In genomic region chr5:65017636-65018035, GRCh38 we compare ENCODE assay signal across 18 cellular contexts.
DNase-seq lines count a peak whose midpoint lies in the region; ATAC-seq and TF ChIP-seq lines count a peak whose summit lies in the region.
"Had no signal": no experiment of that assay in that cellular context is flagged by ENCODE, and none has a peak within 500 bp of the region (broad histone marks: within the 10 kb centered on the region; RNA-seq: fewer than 3 reads in every experiment).

No MANE protein-coding gene starts in this region.

- no peaks in the 10 kb centered on the region for H3K36me3 ChIP-seq in CD8-positive, alpha-beta T cell (ENCODE audit: insufficient read depth, low read length)
- H3K36me3 ChIP-seq in CD8-positive, alpha-beta memory T cell (ENCODE audit: insufficient read depth, low read length) = no peaks in the 10 kb centered on the region
- H3K36me3 ChIP-seq: BLaER1, HAP-1, SJSA1 had no signal

- H3K4me1 ChIP-seq in CD8-positive, alpha-beta T cell (ENCODE audit: insufficient read depth, low read length) = peaks cover 4% of the 10 kb centered on the region
- peaks cover 6% of the 10 kb centered on the region for H3K4me1 ChIP-seq in CD8-positive, alpha-beta memory T cell (ENCODE audit: insufficient read depth, low read length)
- H3K4me1 ChIP-seq: HAP-1, SJSA1 had no signal

- CTCF ChIA-PET in CD8-positive, alpha-beta T cell (lab: Charles Lee) = no interaction called here
- CTCF ChIA-PET in CD8-positive, alpha-beta memory T cell (lab: Charles Lee) = no interaction called here

- no peak for ATAC-seq in CD8-positive, alpha-beta T cell
- ATAC-seq in GM21825 (IDR thresholded peaks at IDR 0.05; ENCODE audit: unreplicated experiment) = no peak

- H3K27me3 Mint-ChIP-seq in CD8-positive, alpha-beta T cell (ENCODE audit: low read depth) = no peaks in the 10 kb centered on the region
- no peaks in the 10 kb centered on the region for H3K27me3 Mint-ChIP-seq in HFFc6 (ENCODE audit: insufficient read depth)
- no peaks in the 10 kb centered on the region for H3K27me3 Mint-ChIP-seq in CD8-positive, alpha-beta memory T cell

- H3K4me3 Mint-ChIP-seq in CD8-positive, alpha-beta T cell = no peak overlapping the region
- H3K4me3 Mint-ChIP-seq in HFFc6 = no peak overlapping the region
- no peak overlapping the region for H3K4me3 Mint-ChIP-seq in CD8-positive, alpha-beta memory T cell

- POLR2A ChIA-PET in CD8-positive, alpha-beta T cell (lab: Charles Lee) = interaction anchor here (0.7 kb wide), 1 partner anchor 109 kb away, joined by 3 read pairs; no protein-coding TSS in a partner anchor
- POLR2A ChIA-PET in CD8-positive, alpha-beta memory T cell (lab: Charles Lee) = no interaction called here

- H3K27ac Mint-ChIP-seq in CD8-positive, alpha-beta T cell = peak overlapping the region; percentile 19
- peak overlapping the region; percentile 61 for H3K27ac Mint-ChIP-seq in HFFc6
- peak overlapping the region in 1 of 8 donors; percentile 9 for H3K27ac Mint-ChIP-seq in CD8-positive, alpha-beta memory T cell

- intact Hi-C loops in CD8-positive, alpha-beta T cell (cut with DNase I, micrococcal nuclease) = no loop called here
- intact Hi-C loops in head of caudate nucleus (cut with DNase I) = no loop called here

- no peak for TF ChIP-seq CTCF in CD8-positive, alpha-beta T cell (IDR thresholded peaks at IDR 0.05)
- no peak for TF ChIP-seq CTCF in HFFc6 (IDR thresholded peaks at IDR 0.05)
- TF ChIP-seq CTCF in choroid plexus epithelial cell (conservative IDR thresholded peaks at IDR 0.05; ENCODE audit: low read depth, low read length) = no peak

- DNase-seq in CD8-positive, alpha-beta T cell = no peak
- DNase-seq in HFFc6 (peak; percentile 41), choroid plexus epithelial cell (ENCODE audit: low read depth) (peak; percentile 83), non-pigmented ciliary epithelial cell (ENCODE audit: low read depth) (peak; percentile 23), NCI-H1048 (lab: John Stamatoyannopoulos, UW) (no peak), head of caudate nucleus (no peak)
- no peak for DNase-seq in CD8-positive, alpha-beta memory T cell
- DNase-seq: DMS79 treated with DMSO at 0.1 percent for 48 hours, KBM-7, NCI-H146, NCI-H2081, NCI-H510A, NCI-H82, PC-9 had no signal

- peaks cover 21% of the 10 kb centered on the region for H3K4me1 Mint-ChIP-seq in CD8-positive, alpha-beta T cell (ENCODE audit: low read depth)
- H3K4me1 Mint-ChIP-seq in HFFc6 (ENCODE audit: low read depth) = peaks cover 75% of the 10 kb centered on the region
- peaks cover 9 to 26% (median 24%) of the 10 kb centered on the region in 3 donors for H3K4me1 Mint-ChIP-seq in CD8-positive, alpha-beta memory T cell

- no peaks in the 10 kb centered on the region for H3K27me3 ChIP-seq in CD8-positive, alpha-beta T cell (ENCODE audit: insufficient read depth, low read length)
- H3K27me3 ChIP-seq in CD8-positive, alpha-beta memory T cell (ENCODE audit: insufficient read depth, low read length, poor library complexity, severe bottlenecking) = no peaks in the 10 kb centered on the region
- H3K27me3 ChIP-seq: BLaER1, SJSA1 had no signal

- H3K9me3 ChIP-seq in CD8-positive, alpha-beta T cell (ENCODE audit: low read length) = no peaks in the 10 kb centered on the region
- no peaks in the 10 kb centered on the region for H3K9me3 ChIP-seq in CD8-positive, alpha-beta memory T cell (ENCODE audit: low read length)
- H3K9me3 ChIP-seq: BLaER1, HAP-1, SJSA1 had no signal

- H3K27ac ChIP-seq in CD8-positive, alpha-beta T cell (ENCODE audit: low read depth, low read length) = no peak overlapping the region
- no peak overlapping the region for H3K27ac ChIP-seq in CD8-positive, alpha-beta memory T cell (ENCODE audit: low read depth, low read length)
- H3K27ac ChIP-seq: BLaER1, PC-9, SJSA1 had no signal

- H3K36me3 Mint-ChIP-seq in CD8-positive, alpha-beta T cell = peaks cover 10% of the 10 kb centered on the region
- H3K36me3 Mint-ChIP-seq in HFFc6 (ENCODE audit: low read depth) = no peaks in the 10 kb centered on the region
- peaks cover 0 to 7% (median 0%) of the 10 kb centered on the region in 3 donors for H3K36me3 Mint-ChIP-seq in CD8-positive, alpha-beta memory T cell

- no peaks in the 10 kb centered on the region for H3K9me3 Mint-ChIP-seq in CD8-positive, alpha-beta T cell
- no peaks in the 10 kb centered on the region for H3K9me3 Mint-ChIP-seq in HFFc6
- no peaks in the 10 kb centered on the region for H3K9me3 Mint-ChIP-seq in CD8-positive, alpha-beta memory T cell

- H3K4me3 ChIP-seq in CD8-positive, alpha-beta T cell (ENCODE audit: low read depth, low read length) = no peak overlapping the region
- H3K4me3 ChIP-seq in choroid plexus epithelial cell (ENCODE audit: low read depth, low read length) = no peak overlapping the region
- no peak overlapping the region for H3K4me3 ChIP-seq in CD8-positive, alpha-beta memory T cell (ENCODE audit: low read length)
- H3K4me3 ChIP-seq: BLaER1, HAP-1, PC-9, SJSA1 had no signal

Comparison
In these comparisons a context has a peak if more than half of its experiments do, and no peak if none do; other contexts are left out.
1. DNase-seq: peak in HFFc6 (single experiment), choroid plexus epithelial cell (single experiment) and non-pigmented ciliary epithelial cell (single experiment); none in CD8-positive, alpha-beta T cell (0 of 7), CD8-positive, alpha-beta memory T cell (0 of 5), NCI-H1048 (single experiment) and head of caudate nucleus (0 of 42).